In the genomic region with DNA sequence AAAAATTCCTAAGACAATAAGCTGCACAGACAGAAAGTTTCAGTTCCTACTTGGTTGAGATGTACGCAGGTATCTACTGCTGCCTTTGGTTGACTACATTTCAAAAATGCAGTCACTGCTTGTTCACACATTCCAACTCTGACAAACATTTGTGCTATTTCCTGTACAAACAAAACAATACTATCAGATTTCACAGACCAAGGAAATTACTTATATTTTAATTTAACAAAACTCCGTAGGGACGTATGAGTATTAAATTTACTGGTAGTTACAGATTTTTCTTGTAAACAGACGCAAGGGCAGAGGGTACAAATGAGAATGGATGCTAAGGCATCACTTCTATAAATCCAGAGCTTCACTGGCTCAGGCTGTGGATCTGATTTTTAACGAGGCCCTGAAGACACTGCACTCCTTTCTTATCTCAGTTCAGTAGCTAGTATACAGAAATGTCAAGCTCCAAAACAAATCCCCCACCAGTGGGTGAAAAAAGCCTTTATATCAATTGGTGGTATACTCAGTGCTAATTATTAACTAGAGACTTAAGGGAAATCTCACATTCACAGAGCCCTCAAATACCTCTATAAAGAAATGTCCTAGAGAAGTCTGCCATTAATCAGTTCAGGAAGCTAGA, we compare ENCODE assay signal across 9 cellular contexts. TPM values are rescaled to one million over a fixed set of nuclear protein-coding genes. Genes with fewer than 3 reads are reported as not detected.
A peak's percentile ranks its signal among the peaks of the same experiment; 100 is the strongest.
DNase-seq lines count a peak whose midpoint lies in the region; ATAC-seq and TF ChIP-seq lines count a peak whose summit lies in the region.
"Had no signal": no experiment of that assay in that cellular context is flagged by ENCODE, and none has a peak within 500 bp of the region (broad histone marks: within the 10 kb centered on the region; RNA-seq: fewer than 3 reads in every experiment).

No MANE protein-coding gene starts in this region.

- H3K27ac ChIP-seq in CD8-positive, alpha-beta T cell (ENCODE audit: low read depth, low read length), result no peak overlapping the region
- H3K27ac ChIP-seq in spleen, result no peak overlapping the region

- POLR2A ChIA-PET in CD8-positive, alpha-beta T cell (lab: Charles Lee), result no interaction called here

- H3K27me3 Mint-ChIP-seq in CD8-positive, alpha-beta T cell (ENCODE audit: low read depth), result no peaks in the 10 kb centered on the region
- H3K27me3 Mint-ChIP-seq: central memory CD8-positive, alpha-beta T cell had no signal

- DNase-seq in AG08395 (ENCODE audit: low spot score) (peak; percentile 64), LHCN-M2 (ENCODE audit: low read depth) (peak; percentile 87), fibroblast of peridontal ligament (ENCODE audit: extremely low read depth) (peak; percentile 68), CD1c-positive myeloid dendritic cell (ENCODE audit: extremely low spot score) (no peak), amygdala (lab: John Stamatoyannopoulos, UW) (no peak), spleen (no peak)
- DNase-seq in CD8-positive, alpha-beta T cell, result no peak

- no peak overlapping the region for H3K4me3 Mint-ChIP-seq in CD8-positive, alpha-beta T cell
- H3K4me3 Mint-ChIP-seq: central memory CD8-positive, alpha-beta T cell had no signal

- no peaks in the 10 kb centered on the region for H3K27me3 ChIP-seq in CD8-positive, alpha-beta T cell (ENCODE audit: insufficient read depth, low read length)
- no peaks in the 10 kb centered on the region for H3K27me3 ChIP-seq in spleen (replicated peaks in 1 of 7)

- H3K4me1 ChIP-seq in CD8-positive, alpha-beta T cell (ENCODE audit: insufficient read depth, low read length), result no peaks in the 10 kb centered on the region
- H3K4me1 ChIP-seq in spleen, result no peaks in the 10 kb centered on the region

- CTCF ChIA-PET in CD8-positive, alpha-beta T cell (lab: Charles Lee), result interaction anchor here (1.5 kb wide), 1 partner anchor 10 kb away, joined by 3 read pairs; no protein-coding TSS in a partner anchor

- H3K36me3 ChIP-seq in CD8-positive, alpha-beta T cell (ENCODE audit: insufficient read depth, low read length), result peaks cover 13% of the 10 kb centered on the region
- peaks cover 0 to 81% (median 31%) of the 10 kb centered on the region in 6 donors for H3K36me3 ChIP-seq in spleen

- ATAC-seq in GM21515 (IDR thresholded peaks at IDR 0.05; ENCODE audit: unreplicated experiment), result peak; percentile 73
- no peak for ATAC-seq in CD8-positive, alpha-beta T cell

- peaks cover 71% of the 10 kb centered on the region for H3K36me3 Mint-ChIP-seq in CD8-positive, alpha-beta T cell

- TF ChIP-seq CTCF in CD8-positive, alpha-beta T cell (IDR thresholded peaks at IDR 0.05), result no peak
- no peak for TF ChIP-seq CTCF in spleen (IDR thresholded peaks at IDR 0.05 in 8 of 11, conservative IDR thresholded peaks at IDR 0.05 in 3 of 11)

- H3K27ac Mint-ChIP-seq in CD8-positive, alpha-beta T cell, result no peak overlapping the region

- intact Hi-C loops in CD8-positive, alpha-beta T cell (cut with DNase I, micrococcal nuclease), result no loop called here
- intact Hi-C loops in spleen (cut with DNase I; ENCODE audit: low total_unique reads), result no loop called here

- no peaks in the 10 kb centered on the region for H3K4me1 Mint-ChIP-seq in CD8-positive, alpha-beta T cell (ENCODE audit: low read depth)
- H3K4me1 Mint-ChIP-seq: central memory CD8-positive, alpha-beta T cell had no signal

- no peak for TF ChIP-seq POLR2A in spleen (IDR thresholded peaks at IDR 0.05)

- peaks cover 6% of the 10 kb centered on the region for H3K9me3 Mint-ChIP-seq in CD8-positive, alpha-beta T cell
- H3K9me3 Mint-ChIP-seq: central memory CD8-positive, alpha-beta T cell had no signal

- H3K9me3 ChIP-seq in CD8-positive, alpha-beta T cell (ENCODE audit: low read length), result no peaks in the 10 kb centered on the region
- H3K9me3 ChIP-seq in spleen, result peaks cover 0 to 24% (median 17%) of the 10 kb centered on the region in 8 donors

- H3K4me3 ChIP-seq in CD8-positive, alpha-beta T cell (ENCODE audit: low read depth, low read length), result no peak overlapping the region
- H3K4me3 ChIP-seq in spleen, result no peak overlapping the region

- WGBS in spleen, 5 donors, result 57 to 79% (median 74%) methylated on average over 5 of the region's 5 CpGs

RNA-seq across cellular contexts. Expression of a gene that starts 31.7 kb away (rescaled TPM):
- total RNA-seq in LHCN-M2 (2014; rRNA removed) (5.7 and 14.8 TPM in 2 replicates), spleen (10 to 100 TPM; 17.7 to 32.8 (median 24.5) TPM)
- 2.6 TPM for polyA plus RNA-seq in LHCN-M2 (2012)
- total RNA-seq in CD8-positive, alpha-beta T cell, result 10 to 100 TPM; 33.7 to 35.8 TPM
- polyA plus RNA-seq in spleen, result 10 to 100 TPM; 24.8 to 47.6 (median 32.1) TPM

RNA-seq across cellular contexts. Expression of a gene that starts 56.4 kb away (rescaled TPM):
- 10.3 and 10.6 TPM in 2 replicates for total RNA-seq in LHCN-M2 (2014; rRNA removed)
- 1.7 TPM for polyA plus RNA-seq in LHCN-M2 (2012)
- 1 to 10 TPM; 2.4 to 2.9 TPM for total RNA-seq in CD8-positive, alpha-beta T cell
- 1 to 10 TPM; 3.6 to 5.3 (median 4.1) TPM for total RNA-seq in spleen
- polyA plus RNA-seq in spleen, result 1 to 10 TPM; 1.7 to 2.1 (median 2.0) TPM

Comparison
In these comparisons a context has a peak if more than half of its experiments do, and no peak if none do; other contexts are left out.
1. DNase-seq: peak in AG08395 (single experiment), LHCN-M2 (single experiment) and fibroblast of peridontal ligament (single experiment); none in CD1c-positive myeloid dendritic cell (single experiment), amygdala (0 of 56), CD8-positive, alpha-beta T cell (0 of 7) and spleen (single experiment).